ENCODE assay signal across 26 cellular contexts in the genomic region with DNA sequence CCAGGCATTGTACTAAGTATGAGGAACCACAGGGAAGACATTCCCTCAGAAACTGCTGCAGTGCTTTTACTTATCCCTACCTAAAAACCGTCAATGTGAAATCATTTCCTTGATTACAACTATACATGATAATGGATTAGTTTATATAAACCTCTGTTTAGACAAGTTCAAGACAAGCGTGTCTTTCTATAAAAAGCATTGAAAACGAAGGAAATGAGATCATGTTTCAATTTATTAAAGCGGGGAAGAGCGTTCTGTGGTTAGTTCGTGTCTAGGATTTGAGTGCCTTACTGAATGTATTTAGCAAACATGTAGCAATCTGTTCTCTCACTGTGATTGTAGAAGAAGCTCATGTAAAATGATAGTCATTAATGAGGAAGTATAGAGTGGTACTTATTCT. TPM values are rescaled to one million over a fixed set of nuclear protein-coding genes. Genes with fewer than 3 reads are reported as not detected.
DNase-seq lines count a peak whose midpoint lies in the region; ATAC-seq and TF ChIP-seq lines count a peak whose summit lies in the region.
"Had no signal": no experiment of that assay in that cellular context is flagged by ENCODE, and none has a peak within 500 bp of the region (broad histone marks: within the 10 kb centered on the region; RNA-seq: fewer than 3 reads in every experiment).

No MANE protein-coding gene starts in this region.

- H3K9me3 ChIP-seq in BLaER1 (peaks cover 28% of the 10 kb centered on the region), GM23248 (ENCODE audit: low read depth) (no peaks in the 10 kb centered on the region), upper lobe of right lung (no peaks in the 10 kb centered on the region)
- H3K9me3 ChIP-seq: vagina had no signal

- DNase-seq in GM23248 (no peak), fibroblast of peridontal ligament (ENCODE audit: extremely low read depth) (peak; percentile 41), upper lobe of right lung (no peak), amygdala (lab: John Stamatoyannopoulos, UW) (no peak), NCI-H1436 (lab: John Stamatoyannopoulos, UW) (no peak)
- DNase-seq: activated CD4-positive, alpha-beta T cell treated with anti-CD3 and anti-CD28 coated beads for 48 hours; MM.1S; NCI-H1436 treated with DMSO at 0.1 percent for 48 hours; NCI-H774; occipital lobe; PC-9; SIG-M5; small intestine; stimulated activated CD4-positive, alpha-beta T cell treated with anti-CD3 and anti-CD28 coated beads, Interleukin-2, amount 100 ng/mL, for 24 hours; stimulated activated naive B cell treated with anti-CD40 and anti-IgM and Interleukin-4, amounts not matched to agents 10 μg/mL and 1 μg/mL and 100 μg/mL, for 72 hours; T-helper 1 cell had no signal

- peak overlapping the region; percentile 45 for H3K4me3 Mint-ChIP-seq in activated T-helper 17 cell treated with anti-CD3 and anti-CD28 coated beads, Interleukin-2, amount 50 U/mL, for 72 hours
- H3K4me3 Mint-ChIP-seq: dendritic cell treated with granulocyte-macrophage colony-stimulating factor and Interleukin-4, amounts not matched to agents 40 ng/mL and 50 ng/mL, for 4 days; IgD-negative memory B cell; stimulated activated naive B cell treated with anti-CD40 and anti-IgM and Interleukin-4, amounts not matched to agents 10 μg/mL and 1 μg/mL and 100 μg/mL, for 72 hours had no signal

- H2AFZ ChIP-seq in GM23248, result peak overlapping the region; percentile 10; the same call in 1 of the 2 replicates
- H2AFZ ChIP-seq: PC-9 had no signal

- H3K27ac ChIP-seq in BLaER1 (peak overlapping the region; percentile 93), GM23248 (no peak overlapping the region), upper lobe of right lung (no peak overlapping the region)
- H3K27ac ChIP-seq: PC-9, vagina had no signal

- no peak overlapping the region; the same call in 1 of the 2 replicates for H3K4me3 ChIP-seq in BLaER1
- no peak overlapping the region for H3K4me3 ChIP-seq in GM23248
- H3K4me3 ChIP-seq in upper lobe of right lung, result no peak overlapping the region
- H3K4me3 ChIP-seq: lung, PC-9, vagina had no signal

- H4K20me1 ChIP-seq in BLaER1 (no peaks in the 10 kb centered on the region), GM23248 (ENCODE audit: insufficient read depth) (no peaks in the 10 kb centered on the region)

- no peaks in the 10 kb centered on the region for H3K27me3 ChIP-seq in BLaER1
- H3K27me3 ChIP-seq in GM23248 (replicated peaks; ENCODE audit: insufficient read depth), result no peaks in the 10 kb centered on the region
- no peaks in the 10 kb centered on the region for H3K27me3 ChIP-seq in upper lobe of right lung
- H3K27me3 ChIP-seq: vagina had no signal

- peak overlapping the region; percentile 36 for H3K27ac Mint-ChIP-seq in activated T-helper 17 cell treated with anti-CD3 and anti-CD28 coated beads, Interleukin-2, amount 50 U/mL, for 72 hours
- H3K27ac Mint-ChIP-seq: dendritic cell treated with granulocyte-macrophage colony-stimulating factor and Interleukin-4, amounts not matched to agents 40 ng/mL and 50 ng/mL, for 4 days; stimulated activated naive B cell treated with anti-CD40 and anti-IgM and Interleukin-4, amounts not matched to agents 10 μg/mL and 1 μg/mL and 100 μg/mL, for 72 hours had no signal

- H3K9me3 Mint-ChIP-seq in activated T-helper 17 cell treated with anti-CD3 and anti-CD28 coated beads, Interleukin-2, amount 50 U/mL, for 72 hours, result no peaks in the 10 kb centered on the region

- H3K4me2 ChIP-seq in BLaER1 (peak overlapping the region; percentile 86), GM23248 (ENCODE audit: unreplicated experiment) (no peak overlapping the region)
- H3K4me2 ChIP-seq: PC-9 had no signal

- WGBS in GM23248 (ENCODE audit: low coverage in 1 of 2, low lambda C conversion rate in 2 of 2, missing lambda C conversion rate in 2 of 2), 2 experiments, result 52 to 54% methylated on average over 6 of the region's 6 CpGs

- peak overlapping the region; percentile 47; the same call in 1 of the 2 replicates for H3K9ac ChIP-seq in BLaER1
- no peak overlapping the region for H3K9ac ChIP-seq in GM23248

- no peaks in the 10 kb centered on the region for H3K27me3 Mint-ChIP-seq in activated T-helper 17 cell treated with anti-CD3 and anti-CD28 coated beads, Interleukin-2, amount 50 U/mL, for 72 hours
- H3K27me3 Mint-ChIP-seq: dendritic cell treated with granulocyte-macrophage colony-stimulating factor and Interleukin-4, amounts not matched to agents 40 ng/mL and 50 ng/mL, for 4 days; IgD-negative memory B cell; stimulated activated naive B cell treated with anti-CD40 and anti-IgM and Interleukin-4, amounts not matched to agents 10 μg/mL and 1 μg/mL and 100 μg/mL, for 72 hours had no signal

- peaks cover 52% of the 10 kb centered on the region for H3K36me3 Mint-ChIP-seq in activated T-helper 17 cell treated with anti-CD3 and anti-CD28 coated beads, Interleukin-2, amount 50 U/mL, for 72 hours (ENCODE audit: low read depth)

- H3K9me2 ChIP-seq in GM23248 (ENCODE audit: insufficient read depth), result no peaks in the 10 kb centered on the region

- peaks cover 32% of the 10 kb centered on the region for H3K4me1 Mint-ChIP-seq in activated T-helper 17 cell treated with anti-CD3 and anti-CD28 coated beads, Interleukin-2, amount 50 U/mL, for 72 hours

- in situ Hi-C loops in GM23248 (cut with MboI), result no loop called here

- H3K79me2 ChIP-seq in GM23248 (ENCODE audit: insufficient read depth), result no peaks in the 10 kb centered on the region

- no peak for TF ChIP-seq CTCF in upper lobe of right lung (IDR thresholded peaks at IDR 0.05)

- intact Hi-C loops in upper lobe of right lung (cut with DNase I), result no loop called here

- H3K36me3 ChIP-seq in BLaER1, result peaks cover 14% of the 10 kb centered on the region
- H3K36me3 ChIP-seq in GM23248 (ENCODE audit: low read depth), result no peaks in the 10 kb centered on the region
- H3K36me3 ChIP-seq in upper lobe of right lung, result peaks cover 32% of the 10 kb centered on the region
- H3K36me3 ChIP-seq: vagina had no signal

- no peak for ATAC-seq in activated T-helper 17 cell treated with anti-CD3 and anti-CD28 coated beads, Interleukin-2, amount 50 U/mL, for 72 hours (replicated peaks)
- ATAC-seq in upper lobe of right lung (no peak), GM19467 (IDR thresholded peaks at IDR 0.05; ENCODE audit: unreplicated experiment) (no peak)
- ATAC-seq: HCT116; stimulated activated naive B cell treated with anti-CD40 and anti-IgM and Interleukin-4, amounts not matched to agents 10 μg/mL and 1 μg/mL and 100 μg/mL, for 72 hours had no signal

- H3F3A ChIP-seq in GM23248 (ENCODE audit: insufficient read depth), result no peaks in the 10 kb centered on the region

- H3K4me1 ChIP-seq in BLaER1, result peaks cover 64% of the 10 kb centered on the region
- no peaks in the 10 kb centered on the region for H3K4me1 ChIP-seq in GM23248 (ENCODE audit: insufficient read depth)
- H3K4me1 ChIP-seq in upper lobe of right lung, result no peaks in the 10 kb centered on the region
- H3K4me1 ChIP-seq: vagina had no signal

RNA-seq across cellular contexts. Expression of a gene that starts 37.5 kb away (rescaled TPM):
- total RNA-seq in GM23248 (2014; rRNA removed; shearing (Covaris generic)), result 20.9 and 24.0 TPM in 2 replicates
- polyA plus RNA-seq in GM23248 (2016; fragmentation: Nextera tagmentation; extraction: Ambion mirVana), result 13.1 TPM in 2 replicates
- total RNA-seq in activated T-helper 17 cell treated with anti-CD3 and anti-CD28 coated beads, Interleukin-2, amount 50 U/mL, for 72 hours, result 10 to 100 TPM; 17.7 to 32.4 TPM
- 47.4 TPM for total RNA-seq in upper lobe of right lung

RNA-seq across cellular contexts. Expression of a gene that starts 49.4 kb away (rescaled TPM):
- 0.13 and 0.22 TPM in 2 replicates for total RNA-seq in GM23248 (2014; rRNA removed; shearing (Covaris generic))
- 0.06 and 0.10 TPM in 2 replicates for polyA plus RNA-seq in GM23248 (2016; fragmentation: Nextera tagmentation; extraction: Ambion mirVana)
- total RNA-seq in activated T-helper 17 cell treated with anti-CD3 and anti-CD28 coated beads, Interleukin-2, amount 50 U/mL, for 72 hours, result 10 to 100 TPM; 15.0 to 33.9 TPM
- total RNA-seq in upper lobe of right lung, result 7.7 TPM
- total RNA-seq: kidney epithelial cell, PC-9, renal cortical epithelial cell had no signal
